In genomic region chr6:105099371-105099770, GRCh38 we compare ENCODE assay signal across 30 cellular contexts.
"Had no signal": no experiment of that assay in that cellular context is flagged by ENCODE, and none has a peak within 500 bp of the region (broad histone marks: within the 10 kb centered on the region; RNA-seq: fewer than 3 reads in every experiment).

No MANE protein-coding gene starts in this region.

- H3K27me3 ChIP-seq: adrenal gland, brain microvascular endothelial cell, gastroesophageal sphincter, heart left ventricle, thyroid gland, upper lobe of right lung had no signal

- H3K36me3 ChIP-seq: adrenal gland, brain microvascular endothelial cell, thyroid gland, upper lobe of right lung, WERI-Rb-1 had no signal

- H3K4me3 ChIP-seq: adrenal gland, gastroesophageal sphincter, heart left ventricle, left ventricle myocardium inferior, skin epidermis, thyroid gland, upper lobe of right lung had no signal

- ATAC-seq: gastroesophageal sphincter; heart left ventricle; naive thymus-derived CD8-positive, alpha-beta T cell; sciatic nerve; SK-N-SH treated with all-trans-retinoic acid at 6 μM for 48 hours; T-helper 17 cell; upper lobe of right lung had no signal

- H3K4me1 ChIP-seq: adrenal gland, gastroesophageal sphincter, heart left ventricle, left ventricle myocardium inferior, thyroid gland, upper lobe of right lung had no signal

- H3K27ac ChIP-seq: adrenal gland, brain microvascular endothelial cell, gastroesophageal sphincter, heart left ventricle, left ventricle myocardium inferior, skin epidermis, thyroid gland, upper lobe of right lung, WERI-Rb-1 had no signal

- FAIRE-seq: astrocyte, colon had no signal

- DNase-seq: activated CD4-positive, alpha-beta memory T cell treated with anti-CD3 and anti-CD28 coated beads for 36 hours; activated CD4-positive, alpha-beta T cell treated with anti-CD3 and anti-CD28 coated beads, Interleukin-2, amount 10 ng/mL, durations not matched to agents 24 days and 14 days; activated CD4-positive, CD25-positive, alpha-beta regulatory T cell treated with anti-CD3 and anti-CD28 coated beads, Interleukin-2, amount 50 U/mL, for 72 hours; activated CD8-positive, alpha-beta memory T cell treated with anti-CD3 and anti-CD28 coated beads, Interleukin-2, amount 50 U/mL, for 4 hours; activated effector memory CD4-positive, alpha-beta T cell treated with anti-CD3 and anti-CD28 coated beads, Interleukin-2, amount 50 U/mL, for 16 hours; activated naive CD4-positive, alpha-beta T cell treated with anti-CD3 and anti-CD28 coated beads for 36 hours; activated naive CD8-positive, alpha-beta T cell treated with anti-CD3 and anti-CD28 coated beads for 36 hours; activated T-cell treated with anti-CD3 and anti-CD28 coated beads, Interleukin-2, amount 50 U/mL, for 1 hour; adrenal gland; brain microvascular endothelial cell; dermis blood vessel endothelial cell; effector CD8-positive, alpha-beta T cell; heart left ventricle; islet precursor cell; left ventricle myocardium inferior; naive thymus-derived CD8-positive, alpha-beta T cell; occipital lobe; stimulated activated CD4-positive, alpha-beta T cell treated with anti-CD3 and anti-CD28 coated beads, Interleukin-12 subunit alpha, Interleukin-12 subunit beta, amount 100 ng/mL, for 4 hours; stimulated activated CD4-positive, alpha-beta T cell treated with anti-CD3 and anti-CD28 coated beads, Interleukin-4, amount 100 ng/mL, for 1 hour; T-helper 17 cell; T1000; thyroid gland; upper lobe of right lung; WERI-Rb-1 had no signal

- H3K9me3 ChIP-seq: adrenal gland, gastroesophageal sphincter, heart left ventricle, left ventricle myocardium inferior, thyroid gland, upper lobe of right lung had no signal
